ENCODE assay signal across 1 cellular context in genomic region chr11:44600739-44601416, GRCh38.
TF ChIP-seq lines count a peak whose summit lies in the region.

No MANE protein-coding gene starts in this region.

TF ChIP-seq in WTC11, 78 proteins besides CTCF, POLR2A, EP300 and RAD21 (continued from another document):
- no peak for TF ChIP-seq ZSCAN18 (CRISPR knock-in tag; IDR thresholded peaks at IDR 0.05)
- no peak for TF ChIP-seq MLX (CRISPR knock-in tag; IDR thresholded peaks at IDR 0.05)
- TF ChIP-seq STAT6 (CRISPR knock-in tag; conservative IDR thresholded peaks at IDR 0.05; ENCODE audit: low read depth): no peak
- no peak for TF ChIP-seq ZNF281 (CRISPR knock-in tag; IDR thresholded peaks at IDR 0.05)
- TF ChIP-seq E2F4 (CRISPR knock-in tag; IDR thresholded peaks at IDR 0.05; ENCODE audit: borderline replicate concordance, low read depth): no peak
- TF ChIP-seq TP53 (CRISPR knock-in tag; IDR thresholded peaks at IDR 0.05): no peak
- TF ChIP-seq ZNF423 (CRISPR knock-in tag; IDR thresholded peaks at IDR 0.05): no peak
- no peak for TF ChIP-seq JUN (CRISPR knock-in tag; IDR thresholded peaks at IDR 0.05)
- TF ChIP-seq MAX (CRISPR knock-in tag; IDR thresholded peaks at IDR 0.05): no peak
- TF ChIP-seq NFATC4 (CRISPR knock-in tag; IDR thresholded peaks at IDR 0.05): no peak
- no peak for TF ChIP-seq ZBTB43 (CRISPR knock-in tag; IDR thresholded peaks at IDR 0.05)
- TF ChIP-seq MXD4 (CRISPR knock-in tag; IDR thresholded peaks at IDR 0.05; ENCODE audit: borderline replicate concordance): no peak
- no peak for TF ChIP-seq GABPB1 (CRISPR knock-in tag; IDR thresholded peaks at IDR 0.05)
